1 cellular context compared by ENCODE assay signal in the genomic region with DNA sequence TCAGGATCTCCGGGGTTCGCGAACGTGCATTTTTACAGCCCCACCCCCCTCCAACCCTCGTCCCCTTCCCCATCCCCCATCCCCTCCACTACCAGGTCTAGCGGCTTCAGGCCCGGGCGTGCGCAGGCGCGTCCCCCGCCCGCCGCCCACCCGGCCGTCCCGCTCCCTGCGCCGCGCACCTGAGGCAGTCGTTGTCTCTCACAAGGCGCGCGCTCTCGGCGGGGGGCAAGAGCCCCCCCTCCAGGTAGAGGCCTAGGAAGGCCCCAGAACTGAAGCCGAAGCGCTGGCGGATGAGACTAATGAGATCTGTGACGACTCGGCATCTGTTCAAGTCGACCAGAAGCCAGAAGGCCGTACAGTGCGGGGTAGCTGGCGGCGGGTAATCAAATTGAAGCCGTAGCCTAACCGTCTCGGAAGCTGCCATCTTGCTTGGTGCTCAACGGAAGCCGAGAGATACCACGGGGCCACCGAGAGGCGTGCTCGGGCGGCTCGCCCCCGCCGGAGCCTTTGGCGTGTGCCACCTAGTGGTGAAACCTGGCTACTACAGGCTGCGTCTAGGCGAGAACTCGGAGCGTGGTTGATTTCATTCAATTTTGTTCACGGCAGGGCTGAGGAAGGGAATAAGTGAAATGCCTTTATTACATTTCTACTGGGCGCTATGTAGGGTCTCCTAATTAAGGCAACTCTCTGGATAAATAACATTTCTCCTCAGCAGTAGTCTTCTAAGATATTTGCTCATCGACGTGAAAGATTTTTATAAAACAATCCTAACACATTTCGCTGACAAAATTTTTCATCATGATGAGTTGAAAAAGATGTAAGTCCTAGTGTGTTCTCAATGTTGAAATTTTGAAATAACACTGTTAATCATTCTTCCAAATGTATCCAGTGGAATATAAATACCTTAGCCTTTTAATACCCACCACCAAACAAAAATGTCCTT.
TF ChIP-seq lines count a peak whose summit lies in the region.

A gene with protein sequence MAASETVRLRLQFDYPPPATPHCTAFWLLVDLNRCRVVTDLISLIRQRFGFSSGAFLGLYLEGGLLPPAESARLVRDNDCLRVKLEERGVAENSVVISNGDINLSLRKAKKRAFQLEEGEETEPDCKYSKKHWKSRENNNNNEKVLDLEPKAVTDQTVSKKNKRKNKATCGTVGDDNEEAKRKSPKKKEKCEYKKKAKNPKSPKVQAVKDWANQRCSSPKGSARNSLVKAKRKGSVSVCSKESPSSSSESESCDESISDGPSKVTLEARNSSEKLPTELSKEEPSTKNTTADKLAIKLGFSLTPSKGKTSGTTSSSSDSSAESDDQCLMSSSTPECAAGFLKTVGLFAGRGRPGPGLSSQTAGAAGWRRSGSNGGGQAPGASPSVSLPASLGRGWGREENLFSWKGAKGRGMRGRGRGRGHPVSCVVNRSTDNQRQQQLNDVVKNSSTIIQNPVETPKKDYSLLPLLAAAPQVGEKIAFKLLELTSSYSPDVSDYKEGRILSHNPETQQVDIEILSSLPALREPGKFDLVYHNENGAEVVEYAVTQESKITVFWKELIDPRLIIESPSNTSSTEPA (minus strand): TSS at position 455 of the 943 bp plus-strand sequence. CDS start 31 bp downstream, at position 424.

TF ChIP-seq in PFSK-1, 5 proteins besides CTCF, POLR2A, EP300 and RAD21 (continued from another document):
- TF ChIP-seq, protein P1, sequence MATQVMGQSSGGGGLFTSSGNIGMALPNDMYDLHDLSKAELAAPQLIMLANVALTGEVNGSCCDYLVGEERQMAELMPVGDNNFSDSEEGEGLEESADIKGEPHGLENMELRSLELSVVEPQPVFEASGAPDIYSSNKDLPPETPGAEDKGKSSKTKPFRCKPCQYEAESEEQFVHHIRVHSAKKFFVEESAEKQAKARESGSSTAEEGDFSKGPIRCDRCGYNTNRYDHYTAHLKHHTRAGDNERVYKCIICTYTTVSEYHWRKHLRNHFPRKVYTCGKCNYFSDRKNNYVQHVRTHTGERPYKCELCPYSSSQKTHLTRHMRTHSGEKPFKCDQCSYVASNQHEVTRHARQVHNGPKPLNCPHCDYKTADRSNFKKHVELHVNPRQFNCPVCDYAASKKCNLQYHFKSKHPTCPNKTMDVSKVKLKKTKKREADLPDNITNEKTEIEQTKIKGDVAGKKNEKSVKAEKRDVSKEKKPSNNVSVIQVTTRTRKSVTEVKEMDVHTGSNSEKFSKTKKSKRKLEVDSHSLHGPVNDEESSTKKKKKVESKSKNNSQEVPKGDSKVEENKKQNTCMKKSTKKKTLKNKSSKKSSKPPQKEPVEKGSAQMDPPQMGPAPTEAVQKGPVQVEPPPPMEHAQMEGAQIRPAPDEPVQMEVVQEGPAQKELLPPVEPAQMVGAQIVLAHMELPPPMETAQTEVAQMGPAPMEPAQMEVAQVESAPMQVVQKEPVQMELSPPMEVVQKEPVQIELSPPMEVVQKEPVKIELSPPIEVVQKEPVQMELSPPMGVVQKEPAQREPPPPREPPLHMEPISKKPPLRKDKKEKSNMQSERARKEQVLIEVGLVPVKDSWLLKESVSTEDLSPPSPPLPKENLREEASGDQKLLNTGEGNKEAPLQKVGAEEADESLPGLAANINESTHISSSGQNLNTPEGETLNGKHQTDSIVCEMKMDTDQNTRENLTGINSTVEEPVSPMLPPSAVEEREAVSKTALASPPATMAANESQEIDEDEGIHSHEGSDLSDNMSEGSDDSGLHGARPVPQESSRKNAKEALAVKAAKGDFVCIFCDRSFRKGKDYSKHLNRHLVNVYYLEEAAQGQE (IDR thresholded peaks at IDR 0.05; ENCODE audit: insufficient read depth in 1 of 2, low read depth in 2 of 2, low read length in 2 of 2) = 0 out of 4 replicates have a peak, but pooled peaks of 1 of the 2 experiments have one; percentile 39
- TF ChIP-seq FOXP2 (optimal IDR thresholded peaks at IDR 0.05; ENCODE audit: borderline replicate concordance, extremely low read depth, extremely low read length, insufficient read depth) = peak; percentile 65
- peak; percentile 64; the same call in 1 of the 2 replicates for TF ChIP-seq TAF1 (IDR thresholded peaks at IDR 0.05; ENCODE audit: borderline replicate concordance, insufficient read depth, low read length)
- peak; percentile 86 for TF ChIP-seq POLR2AphosphoS5 (IDR thresholded peaks at IDR 0.05; ENCODE audit: low read depth, low read length)
